ENCODE assay signal across 3 cellular contexts in genomic region chr17:82344175-82344907, GRCh38.
A peak's percentile ranks its signal among the peaks of the same experiment; 100 is the strongest.
TF ChIP-seq lines count a peak whose summit lies in the region.

No MANE protein-coding gene starts in this region.

TF ChIP-seq in HEK293, 187 proteins besides CTCF, POLR2A, EP300 and RAD21 (continued from another document):
- no peak for TF ChIP-seq ZNF558 (tag by site-specific recombination; IDR thresholded peaks at IDR 0.05)
- no peak for TF ChIP-seq MYNN (tag by site-specific recombination; IDR thresholded peaks at IDR 0.05; ENCODE audit: borderline replicate concordance)
- TF ChIP-seq KLF7 (tag by site-specific recombination; IDR thresholded peaks at IDR 0.05; ENCODE audit: borderline replicate concordance), result no peak
- TF ChIP-seq ZNF169 (tag by site-specific recombination; IDR thresholded peaks at IDR 0.05), result no peak
- TF ChIP-seq ZFHX2 (tag by site-specific recombination; conservative IDR thresholded peaks at IDR 0.05), result peak; percentile 43
- TF ChIP-seq ZSCAN16 (tag by site-specific recombination; IDR thresholded peaks at IDR 0.05), result no peak
- TF ChIP-seq ZNF114 (tag by site-specific recombination; IDR thresholded peaks at IDR 0.05), result no peak
- no peak for TF ChIP-seq ZNF221 (tag by site-specific recombination; IDR thresholded peaks at IDR 0.05; ENCODE audit: borderline replicate concordance)
- TF ChIP-seq ZNF776 (tag by site-specific recombination; IDR thresholded peaks at IDR 0.05; ENCODE audit: borderline replicate concordance), result no peak
- no peak for TF ChIP-seq AEBP2 (tag by site-specific recombination; IDR thresholded peaks at IDR 0.05; ENCODE audit: borderline replicate concordance)
- TF ChIP-seq ZNF571 (tag by site-specific recombination; IDR thresholded peaks at IDR 0.05), result no peak
- TF ChIP-seq GLIS2 (tag by site-specific recombination; IDR thresholded peaks at IDR 0.05), result 0 out of 2 replicates have a peak, but pooled peaks have one; percentile 14

TF ChIP-seq in HepG2, 621 proteins besides CTCF, POLR2A, EP300 and RAD21 (continued from another document and continues in another):
- TF ChIP-seq, protein P1, sequence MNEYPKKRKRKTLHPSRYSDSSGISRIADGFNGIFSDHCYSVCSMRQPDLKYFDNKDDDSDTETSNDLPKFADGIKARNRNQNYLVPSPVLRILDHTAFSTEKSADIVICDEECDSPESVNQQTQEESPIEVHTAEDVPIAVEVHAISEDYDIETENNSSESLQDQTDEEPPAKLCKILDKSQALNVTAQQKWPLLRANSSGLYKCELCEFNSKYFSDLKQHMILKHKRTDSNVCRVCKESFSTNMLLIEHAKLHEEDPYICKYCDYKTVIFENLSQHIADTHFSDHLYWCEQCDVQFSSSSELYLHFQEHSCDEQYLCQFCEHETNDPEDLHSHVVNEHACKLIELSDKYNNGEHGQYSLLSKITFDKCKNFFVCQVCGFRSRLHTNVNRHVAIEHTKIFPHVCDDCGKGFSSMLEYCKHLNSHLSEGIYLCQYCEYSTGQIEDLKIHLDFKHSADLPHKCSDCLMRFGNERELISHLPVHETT (CRISPR knock-in tag; conservative IDR thresholded peaks at IDR 0.05), result no peak
- TF ChIP-seq THAP9 (CRISPR knock-in tag; IDR thresholded peaks at IDR 0.05; ENCODE audit: borderline replicate concordance) (0 out of 2 replicates have a peak, but pooled peaks have one; percentile 17), RBM39 (IDR thresholded peaks at IDR 0.05; ENCODE audit: low read depth, low read length, poor library complexity, severe bottlenecking) (peak; percentile 44), SAP130 (CRISPR knock-in tag; IDR thresholded peaks at IDR 0.05; ENCODE audit: low read depth) (0 out of 2 replicates have a peak, but pooled peaks have one; percentile 13), GABPB1 (CRISPR knock-in tag; IDR thresholded peaks at IDR 0.05) (no peak), ZNF264 (CRISPR knock-in tag; IDR thresholded peaks at IDR 0.05) (no peak), FOXA3 (CRISPR knock-in tag; IDR thresholded peaks at IDR 0.05) (peak; percentile 13; the same call in 1 of the 2 replicates), KDM2A (CRISPR knock-in tag; IDR thresholded peaks at IDR 0.05; ENCODE audit: borderline replicate concordance, low read depth) (0 out of 2 replicates have a peak, but pooled peaks have one; percentile 18), ZBTB38 (CRISPR knock-in tag; IDR thresholded peaks at IDR 0.05) (peak; percentile 100), ZNF83 (CRISPR knock-in tag; IDR thresholded peaks at IDR 0.05; ENCODE audit: borderline replicate concordance) (0 out of 2 replicates have a peak, but pooled peaks have one; percentile 35), AGO1 (IDR thresholded peaks at IDR 0.05; ENCODE audit: low read depth, low read length, poor library complexity, severe bottlenecking) (peak; percentile 60), AGO2 (optimal IDR thresholded peaks at IDR 0.05; ENCODE audit: low read depth, low read length) (peak; percentile 89), ZNF891 (CRISPR knock-in tag; IDR thresholded peaks at IDR 0.05) (peak; percentile 69; the same call in 1 of the 2 replicates), CSRNP1 (CRISPR knock-in tag; IDR thresholded peaks at IDR 0.05) (peak; percentile 55; the same call in 1 of the 2 replicates), ZNF768 (CRISPR knock-in tag; IDR thresholded peaks at IDR 0.05) (peak; percentile 59; the same call in 1 of the 2 replicates), HIVEP1 (CRISPR knock-in tag; IDR thresholded peaks at IDR 0.05) (no peak; the same call in 1 of the 2 replicates), ZNF205 (CRISPR knock-in tag; IDR thresholded peaks at IDR 0.05) (no peak), MAFK (conservative IDR thresholded peaks at IDR 0.05 in 1 of 2, IDR thresholded peaks at IDR 0.05 in 1 of 2; ENCODE audit: low read length in 2 of 2) (no peak)

TF ChIP-seq in GM23338, 12 proteins besides CTCF, POLR2A, EP300 and RAD21 (continued from another document):
- no peak for TF ChIP-seq ETS1 (IDR thresholded peaks at IDR 0.05)
- TF ChIP-seq EZH2phosphoT487 (IDR thresholded peaks at IDR 0.05; ENCODE audit: unreplicated experiment), result no peak
- TF ChIP-seq JUNB (IDR thresholded peaks at IDR 0.05; ENCODE audit: unreplicated experiment), result no peak
- TF ChIP-seq EZH2 (IDR thresholded peaks at IDR 0.05; ENCODE audit: low read depth, unreplicated experiment), result no peak
- TF ChIP-seq ZNF114 (CRISPR knock-in tag; IDR thresholded peaks at IDR 0.05), result no peak
- TF ChIP-seq POLR2AphosphoS5 (IDR thresholded peaks at IDR 0.05; ENCODE audit: low read depth), result no peak
TF ChIP-seq in GM23338: peak in this region for 0.
